Comparison of ENCODE assay signal across 15 cellular contexts in genomic region chr6:11270030-11271027, GRCh38. TPM values are rescaled to one million over a fixed set of nuclear protein-coding genes. Genes with fewer than 3 reads are reported as not detected.
DNase-seq lines count a peak whose midpoint lies in the region; ATAC-seq, FAIRE-seq and TF ChIP-seq lines count a peak whose summit lies in the region.
"Had no signal": no experiment of that assay in that cellular context is flagged by ENCODE, and none has a peak within 500 bp of the region (broad histone marks: within the 10 kb centered on the region; RNA-seq: fewer than 3 reads in every experiment).

No MANE protein-coding gene starts in this region.

- H3K4me1 ChIP-seq in adrenal gland (replicated peaks in 1 of 2) = peaks cover 3 to 11% of the 10 kb centered on the region in 2 donors
- peaks cover 54% of the 10 kb centered on the region for H3K4me1 ChIP-seq in HepG2 (ENCODE audit: insufficient read depth, low read length)
- peaks cover 3% of the 10 kb centered on the region for H3K4me1 ChIP-seq in endodermal cell (ENCODE audit: control insufficient read depth, insufficient read depth, low read length)

- CTCF ChIA-PET in HepG2 (lab: Yijun Ruan, JAX; ENCODE audit: low intra/inter-chr PET ratio, low total read pairs) = no interaction called here

- 50 to 69% (median 56%) methylated on average over 12 of the region's 12 CpGs for WGBS in adrenal gland, 4 donors
- WGBS in HepG2 (ENCODE audit: low lambda C conversion rate) = 42% methylated on average over 12 of the region's 12 CpGs
- WGBS in endodermal cell (ENCODE audit: insufficient coverage in 1 of 2, insufficient read length in 1 of 2), 2 experiments = 90 to 92% methylated on average over 7 to 12 of the region's 12 CpGs

- H3K27ac ChIP-seq in adrenal gland = peak overlapping the region in 2 of 5 donors; percentile 22 to 24
- no peak overlapping the region for H3K27ac ChIP-seq in HepG2 (ENCODE audit: extremely low read length, insufficient read depth, low read length)
- H3K27ac ChIP-seq in endodermal cell (ENCODE audit: low read depth, low read length) = no peak overlapping the region

- H3K27me3 Mint-ChIP-seq in endodermal cell (ENCODE audit: insufficient read depth) = no peaks in the 10 kb centered on the region
- H3K27me3 Mint-ChIP-seq: B cell had no signal

- TF ChIP-seq POLR2A in adrenal gland (IDR thresholded peaks at IDR 0.05) (no peak), HepG2 (IDR thresholded peaks at IDR 0.05; ENCODE audit: insufficient read depth in 1 of 2, low read depth in 2 of 2, low read length in 2 of 2) (no peak)

- H3K9me3 ChIP-seq in adrenal gland (replicated peaks in 1 of 3) (no peaks in the 10 kb centered on the region), HepG2 (ENCODE audit: low read length) (no peaks in the 10 kb centered on the region), endodermal cell (ENCODE audit: control insufficient read depth, low read length) (no peaks in the 10 kb centered on the region)

- no peak for TF ChIP-seq CTCF in adrenal gland (IDR thresholded peaks at IDR 0.05)
- TF ChIP-seq CTCF in HepG2 (CRISPR knock-in tag; IDR thresholded peaks at IDR 0.05) = no peak
- TF ChIP-seq CTCF in endodermal cell (conservative IDR thresholded peaks at IDR 0.05) = no peak

- TF ChIP-seq EP300 in HepG2 (IDR thresholded peaks at IDR 0.05; ENCODE audit: low read depth in 2 of 2, low read length in 2 of 2) (peak in 1 of 2 experiments; percentile 64; a peak in 1 of 4 replicates), HepG2 (CRISPR knock-in tag; IDR thresholded peaks at IDR 0.05; ENCODE audit: borderline replicate concordance) (no peak)

- no peak for TF ChIP-seq RAD21 in HepG2 (CRISPR knock-in tag; IDR thresholded peaks at IDR 0.05)

- no peaks in the 10 kb centered on the region for H3K79me2 ChIP-seq in HepG2 (ENCODE audit: insufficient read depth, low read length)

- no peaks in the 10 kb centered on the region for H3K36me3 ChIP-seq in adrenal gland (replicated peaks in 1 of 2)
- no peaks in the 10 kb centered on the region for H3K36me3 ChIP-seq in HepG2 (replicated peaks in 1 of 2; ENCODE audit: control insufficient read depth in 1 of 2, insufficient read depth in 2 of 2, low read length in 2 of 2)
- no peaks in the 10 kb centered on the region for H3K36me3 ChIP-seq in endodermal cell (ENCODE audit: control insufficient read depth, insufficient read depth, low read length)

- no peak overlapping the region for H3K27ac Mint-ChIP-seq in endodermal cell
- H3K27ac Mint-ChIP-seq: B cell had no signal

- intact Hi-C loops in adrenal gland (cut with DNase I) (no loop called here), HepG2 (cut with micrococcal nuclease; ENCODE audit: unreplicated experiment) (no loop called here)

- no peaks in the 10 kb centered on the region for H3K9me3 Mint-ChIP-seq in endodermal cell
- H3K9me3 Mint-ChIP-seq: brain had no signal

- H3K27me3 ChIP-seq in adrenal gland = no peaks in the 10 kb centered on the region
- no peaks in the 10 kb centered on the region for H3K27me3 ChIP-seq in HepG2 (ENCODE audit: control insufficient read depth in 1 of 2, insufficient read depth in 2 of 2, low read length in 2 of 2)
- no peaks in the 10 kb centered on the region for H3K27me3 ChIP-seq in endodermal cell (ENCODE audit: control insufficient read depth, insufficient read depth, low read length, poor library complexity, severe bottlenecking)

- in situ Hi-C loops in HepG2 (cut with HindIII; ENCODE audit: extremely low pct_ligation_motif_present, low pct_unique_long_range_greater_than_20kb) = no loop called here

- H3K4me3 ChIP-seq in adrenal gland (no peak overlapping the region), HepG2 (replicated peaks in 1 of 3; ENCODE audit: insufficient read depth in 1 of 3, low read depth in 2 of 3, low read length in 3 of 3) (no peak overlapping the region), endodermal cell (ENCODE audit: low read length) (no peak overlapping the region)

- H2AFZ ChIP-seq in HepG2 (ENCODE audit: low read length) = no peak overlapping the region

- no peaks in the 10 kb centered on the region for H3K36me3 Mint-ChIP-seq in endodermal cell (ENCODE audit: low read depth)
- H3K36me3 Mint-ChIP-seq: brain had no signal

- FAIRE-seq in HepG2 (lab: Jason Lieb, UNC) = peak; percentile 73

- ATAC-seq in HepG2 = peak; percentile 82
- ATAC-seq in HG03460 (IDR thresholded peaks at IDR 0.05; ENCODE audit: unreplicated experiment) = no peak
- ATAC-seq in activated CD4-positive, CD25-positive, alpha-beta regulatory T cell treated with anti-CD3 and anti-CD28 coated beads, Interleukin-2, amount 50 U/mL, for 24 hours = no peak
- ATAC-seq: stimulated activated naive CD8-positive, alpha-beta T cell treated with anti-CD3 and anti-CD28 coated beads, Interleukin-15, Interleukin-2, amounts not matched to agents 100 U/mL and 50 U/mL, for 24 hours had no signal

- H3K4me1 Mint-ChIP-seq in endodermal cell = peaks cover 44% of the 10 kb centered on the region

- POLR2A ChIA-PET in HepG2 (lab: Yijun Ruan, JAX) = interaction anchor here (2.0 kb wide), 1 partner anchor 29 kb away, joined by 8 read pairs; no protein-coding TSS in a partner anchor

- H3K4me2 ChIP-seq in HepG2 (ENCODE audit: low read depth, low read length) = peak overlapping the region; percentile 40

- DNase-seq in A172 (ENCODE audit: low spot score) (peak; percentile 18), HT-29 (ENCODE audit: low spot score) (peak; percentile 44), adrenal gland (peak in 5 of 7 donors; percentile 36 to 78 (median 44)), HepG2 (ENCODE audit: low spot score) (peak; percentile 72), amygdala (lab: John Stamatoyannopoulos, UW) (no peak), endodermal cell (no peak)
- DNase-seq: erythroblast; MV-4-11; occipital lobe; OCI-M1; stimulated activated naive CD8-positive, alpha-beta T cell treated with anti-CD3 and anti-CD28 coated beads, Interleukin-15, Interleukin-2, amounts not matched to agents 100 U/mL and 50 U/mL, for 24 hours had no signal

- H4K20me1 ChIP-seq in HepG2 (ENCODE audit: insufficient read depth, low read length) = no peaks in the 10 kb centered on the region

- BruUV-seq in HepG2 (replicated peaks; lab: Mats Ljungman, UMichigan) = no TSS peak

- H3K4me3 Mint-ChIP-seq in endodermal cell = no peak overlapping the region
- H3K4me3 Mint-ChIP-seq: B cell, brain had no signal

- H3K9ac ChIP-seq in HepG2 (ENCODE audit: insufficient read depth, low read depth, low read length) (no peak overlapping the region), endodermal cell (ENCODE audit: extremely low read depth, low read length, poor library complexity, severe bottlenecking) (no peak overlapping the region)

TF ChIP-seq in HepG2, 621 proteins besides CTCF, POLR2A, EP300 and RAD21 (continues in another document):
- no peak for TF ChIP-seq ZKSCAN5 (CRISPR knock-in tag; IDR thresholded peaks at IDR 0.05)
- no peak for TF ChIP-seq RFXANK (CRISPR knock-in tag; IDR thresholded peaks at IDR 0.05)

RNA-seq across cellular contexts. Expression of gene NEDD9, which starts 37.9 kb away (rescaled TPM):
- total RNA-seq in A172 (2014; rRNA removed; shearing (Covaris generic)) = 13.3 and 18.3 TPM in 2 replicates
- 35.4 and 36.4 TPM in 2 replicates for total RNA-seq in HT-29 (2014; rRNA removed; shearing (Covaris generic))
- total RNA-seq in adrenal gland (10 to 100 TPM in 7 of 8 donors, 1 to 10 TPM in 1; 6.6 to 47.9 (median 19.7) TPM), HepG2 (2016; rRNA removed; fragmentation: Illumina TruSeq; extraction: Trizol) (27.1 and 31.4 TPM in 2 replicates), endodermal cell (1 to 10 TPM; 1.7 to 7.4 TPM)
- polyA plus RNA-seq in adrenal gland (10 to 100 TPM in 1 of 3 donors, 1 to 10 TPM in 2; 8.0 to 14.7 (median 8.6) TPM), HepG2 (2011; rRNA removed) (363 and 389 TPM in 2 replicates)
- 3.1 and 3.2 TPM in 2 replicates for total RNA-seq in HepG2 (2016; cell fraction: cytosol; rRNA removed; fragmentation: Illumina TruSeq; extraction: Trizol; ENCODE audit: low read depth)
- total RNA-seq in HepG2 (2016; cell fraction: insoluble cytoplasmic fraction; rRNA removed; fragmentation: Illumina TruSeq; extraction: Trizol) = 25.2 and 29.8 TPM in 2 replicates
- 11.6 and 12.3 TPM in 2 replicates for total RNA-seq in HepG2 (2016; cell fraction: membrane; rRNA removed; fragmentation: Illumina TruSeq; extraction: Trizol)
- total RNA-seq in HepG2 (2016; cell fraction: nucleus; rRNA removed; fragmentation: Illumina TruSeq; extraction: Trizol) = 24.2 and 25.4 TPM in 2 replicates
- polyA plus RNA-seq in HepG2 (2011; cell fraction: cytosol; rRNA removed) = 249 and 284 TPM in 2 replicates
- 241 and 254 TPM in 2 replicates for polyA plus RNA-seq in HepG2 (2011; cell fraction: nucleus; rRNA removed)
- polyA plus RNA-seq in HepG2 (2012) = 141 and 166 TPM in 2 replicates
- polyA plus RNA-seq in HepG2 (2016; cell fraction: cytosol; fragmentation: Illumina TruSeq; extraction: Trizol; ENCODE audit: low read depth) = 1.5 and 2.0 TPM in 2 replicates
- 26.5 and 29.0 TPM in 2 replicates for polyA plus RNA-seq in HepG2 (2016; cell fraction: insoluble cytoplasmic fraction; fragmentation: Illumina TruSeq; extraction: Trizol; ENCODE audit: low read depth)
- 4.0 and 4.8 TPM in 2 replicates for polyA plus RNA-seq in HepG2 (2016; cell fraction: membrane; fragmentation: Illumina TruSeq; extraction: Trizol; ENCODE audit: low read depth)
- 28.0 and 29.7 TPM in 2 replicates for polyA plus RNA-seq in HepG2 (2016; cell fraction: nucleus; fragmentation: Illumina TruSeq; extraction: Trizol; ENCODE audit: insufficient read depth, low read depth)
- 3.4 and 577 TPM in 2 replicates for polyA minus RNA-seq in HepG2 (2011; rRNA and poly(A)+ RNA removed; ENCODE audit: low replicate concordance)
- 263 and 295 TPM in 2 replicates for polyA minus RNA-seq in HepG2 (2011; cell fraction: cytosol; rRNA and poly(A)+ RNA removed)
- 268 and 334 TPM in 2 replicates for polyA minus RNA-seq in HepG2 (2011; cell fraction: nucleus; rRNA and poly(A)+ RNA removed)
- 24.6 TPM for polyA plus RNA-seq in endodermal cell (2013, experiment 1 of 2)
- 26.5 TPM for polyA plus RNA-seq in endodermal cell (2013, experiment 2 of 2)

Comparison
In these comparisons a context has a peak if more than half of its experiments do, and no peak if none do; other contexts are left out.
1. DNase-seq: peak in A172 (single experiment), HT-29 (single experiment), adrenal gland (5 of 7) and HepG2 (single experiment); none in amygdala (0 of 56) and endodermal cell (single experiment).